ENCODE assay signal across 2 cellular contexts in the genomic region with DNA sequence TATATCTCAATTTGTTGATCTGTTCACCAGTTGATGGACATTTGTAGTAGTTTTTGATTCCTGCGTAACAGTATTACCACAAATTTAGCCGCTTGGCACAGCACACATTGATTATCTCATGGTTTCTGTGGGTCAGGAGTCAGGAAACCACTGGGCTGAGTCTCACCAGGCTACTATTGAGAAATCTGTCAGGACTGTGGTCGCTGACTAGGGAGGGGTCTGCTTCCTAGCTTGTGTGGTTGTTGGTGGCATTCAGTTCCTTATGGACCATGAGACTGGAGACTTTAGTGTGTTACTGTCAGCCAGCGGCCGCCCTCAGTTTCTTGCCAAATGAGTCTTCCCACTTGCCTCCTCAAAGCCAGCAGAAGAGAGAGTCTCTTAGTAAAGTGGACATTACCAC.
TF ChIP-seq lines count a peak whose summit lies in the region.

No MANE protein-coding gene starts in this region.

TF ChIP-seq in liver, 16 proteins besides CTCF, POLR2A, EP300 and RAD21:
- peak; percentile 14 to 28 for TF ChIP-seq HNF4A (conservative IDR thresholded peaks at IDR 0.05)
- peak in 1 of 2 donors; percentile 55 for TF ChIP-seq RXRA (IDR thresholded peaks at IDR 0.05)
- peak in 1 of 2 donors; percentile 41 for TF ChIP-seq JUND (IDR thresholded peaks at IDR 0.05)
- no peak for TF ChIP-seq GABPA (IDR thresholded peaks at IDR 0.05 in 1 of 2, conservative IDR thresholded peaks at IDR 0.05 in 1 of 2)
- TF ChIP-seq YY1 (IDR thresholded peaks at IDR 0.05) = peak; percentile 25
- TF ChIP-seq FOXA2 (IDR thresholded peaks at IDR 0.05) = no peak

TF ChIP-seq in HepG2, 621 proteins besides CTCF, POLR2A, EP300 and RAD21:
- TF ChIP-seq U2AF1 (optimal IDR thresholded peaks at IDR 0.05; ENCODE audit: low read depth, low read length) (no peak), ZNF44 (CRISPR knock-in tag; IDR thresholded peaks at IDR 0.05) (no peak), ELF4 (CRISPR knock-in tag; IDR thresholded peaks at IDR 0.05; ENCODE audit: borderline replicate concordance) (no peak), FOXA3 (CRISPR knock-in tag; IDR thresholded peaks at IDR 0.05) (no peak), PRMT3 (CRISPR knock-in tag; IDR thresholded peaks at IDR 0.05; ENCODE audit: borderline replicate concordance, low read depth) (no peak)
- TF ChIP-seq, protein P1, sequence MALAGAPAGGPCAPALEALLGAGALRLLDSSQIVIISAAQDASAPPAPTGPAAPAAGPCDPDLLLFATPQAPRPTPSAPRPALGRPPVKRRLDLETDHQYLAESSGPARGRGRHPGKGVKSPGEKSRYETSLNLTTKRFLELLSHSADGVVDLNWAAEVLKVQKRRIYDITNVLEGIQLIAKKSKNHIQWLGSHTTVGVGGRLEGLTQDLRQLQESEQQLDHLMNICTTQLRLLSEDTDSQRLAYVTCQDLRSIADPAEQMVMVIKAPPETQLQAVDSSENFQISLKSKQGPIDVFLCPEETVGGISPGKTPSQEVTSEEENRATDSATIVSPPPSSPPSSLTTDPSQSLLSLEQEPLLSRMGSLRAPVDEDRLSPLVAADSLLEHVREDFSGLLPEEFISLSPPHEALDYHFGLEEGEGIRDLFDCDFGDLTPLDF (CRISPR knock-in tag; IDR thresholded peaks at IDR 0.05) = no peak
TF ChIP-seq in HepG2: peak in this region for 0.
